In genomic region chr3:72892081-72892763, GRCh38 we compare ENCODE assay signal across 11 cellular contexts. TPM values are rescaled to one million over a fixed set of nuclear protein-coding genes. Genes with fewer than 3 reads are reported as not detected.
DNase-seq lines count a peak whose midpoint lies in the region; ATAC-seq and TF ChIP-seq lines count a peak whose summit lies in the region.
"Had no signal": no experiment of that assay in that cellular context is flagged by ENCODE, and none has a peak within 500 bp of the region (broad histone marks: within the 10 kb centered on the region; RNA-seq: fewer than 3 reads in every experiment).

No MANE protein-coding gene starts in this region.

- POLR2A ChIA-PET in PC-3 (lab: Charles Lee; ENCODE audit: unreplicated experiment), result interaction anchor here (0.6 kb wide), 1 partner anchor 144 kb away, joined by 4 read pairs; no protein-coding TSS in a partner anchor
- POLR2A ChIA-PET in naive thymus-derived CD8-positive, alpha-beta T cell (lab: Charles Lee), result interaction anchor here (0.6 kb wide), 1 partner anchor 130 kb away, joined by 5 read pairs; no protein-coding TSS in a partner anchor

- H3K27ac Mint-ChIP-seq in naive thymus-derived CD8-positive, alpha-beta T cell, result no peak overlapping the region
- H3K27ac Mint-ChIP-seq in activated naive CD8-positive, alpha-beta T cell treated with anti-CD3 and anti-CD28 coated beads for 36 hours, result no peak overlapping the region

- no peaks in the 10 kb centered on the region for H4K20me1 ChIP-seq in PC-3 (ENCODE audit: low read length)

- CTCF ChIA-PET in PC-3 (lab: Charles Lee), result no interaction called here

- peaks cover 0 to 4% (median 0%) of the 10 kb centered on the region in 3 donors for H3K36me3 Mint-ChIP-seq in naive thymus-derived CD8-positive, alpha-beta T cell
- no peaks in the 10 kb centered on the region for H3K36me3 Mint-ChIP-seq in activated naive CD8-positive, alpha-beta T cell treated with anti-CD3 and anti-CD28 coated beads for 36 hours

- H3K27me3 ChIP-seq in PC-3 (ENCODE audit: low read length), result no peaks in the 10 kb centered on the region

- H3K9me3 Mint-ChIP-seq in naive thymus-derived CD8-positive, alpha-beta T cell, result no peaks in the 10 kb centered on the region
- H3K9me3 Mint-ChIP-seq in activated naive CD8-positive, alpha-beta T cell treated with anti-CD3 and anti-CD28 coated beads for 36 hours, result no peaks in the 10 kb centered on the region

- DNase-seq in AG20443 (ENCODE audit: low spot score), result peak; percentile 79
- DNase-seq in PC-3, result peak; percentile 67
- peak; percentile 93 for DNase-seq in fibroblast of gingiva (ENCODE audit: low read depth)
- peak in 50 of 56 donors; percentile 8 to 84 (median 56) for DNase-seq in nucleus accumbens (lab: John Stamatoyannopoulos, UW)
- DNase-seq in DMS153 (lab: John Stamatoyannopoulos, UW), result no peak
- no peak for DNase-seq in naive thymus-derived CD8-positive, alpha-beta T cell
- no peak for DNase-seq in activated naive CD8-positive, alpha-beta T cell treated with anti-CD3 and anti-CD28 coated beads for 36 hours
- DNase-seq: activated CD4-positive, CD25-positive, alpha-beta regulatory T cell had no signal

- ATAC-seq in PC-3, result no peak; the same call in 1 of the 2 replicates
- ATAC-seq in GM21737 (IDR thresholded peaks at IDR 0.05; ENCODE audit: unreplicated experiment), result no peak
- ATAC-seq in naive thymus-derived CD8-positive, alpha-beta T cell, result no peak

- H3K4me1 Mint-ChIP-seq in naive thymus-derived CD8-positive, alpha-beta T cell, result peaks cover 12 to 19% (median 14%) of the 10 kb centered on the region in 4 donors
- peaks cover 18% of the 10 kb centered on the region for H3K4me1 Mint-ChIP-seq in activated naive CD8-positive, alpha-beta T cell treated with anti-CD3 and anti-CD28 coated beads for 36 hours

- H3K4me3 Mint-ChIP-seq in naive thymus-derived CD8-positive, alpha-beta T cell, result no peak overlapping the region
- no peak overlapping the region for H3K4me3 Mint-ChIP-seq in activated naive CD8-positive, alpha-beta T cell treated with anti-CD3 and anti-CD28 coated beads for 36 hours

- no TSS peak for BruUV-seq in PC-3 (replicated peaks; lab: Mats Ljungman, UMichigan)

- no peaks in the 10 kb centered on the region for H3K9me3 ChIP-seq in PC-3 (ENCODE audit: low read length)
- H3K9me3 ChIP-seq: thoracic aorta had no signal

- H2AFZ ChIP-seq in PC-3 (ENCODE audit: low read length), result peak overlapping the region; percentile 20
- H2AFZ ChIP-seq: parathyroid adenoma had no signal

- H3K4me3 ChIP-seq in PC-3 (ENCODE audit: low read length), result no peak overlapping the region

- H3K27ac ChIP-seq in PC-3 (ENCODE audit: low read length), result peak overlapping the region; percentile 21
- H3K27ac ChIP-seq: parathyroid adenoma had no signal

- no peak for TF ChIP-seq CTCF in PC-3 (conservative IDR thresholded peaks at IDR 0.05; ENCODE audit: low read depth, low read length)

- peaks cover 15 to 56% (median 43%) of the 10 kb centered on the region in 5 donors for H3K27me3 Mint-ChIP-seq in naive thymus-derived CD8-positive, alpha-beta T cell
- peaks cover 63% of the 10 kb centered on the region for H3K27me3 Mint-ChIP-seq in activated naive CD8-positive, alpha-beta T cell treated with anti-CD3 and anti-CD28 coated beads for 36 hours

- peak overlapping the region; percentile 55 for H3K4me2 ChIP-seq in PC-3 (ENCODE audit: low read length)

- peaks cover 39% of the 10 kb centered on the region for H3K4me1 ChIP-seq in PC-3 (ENCODE audit: insufficient read depth, low read length)

- peaks cover 4% of the 10 kb centered on the region for H3F3A ChIP-seq in PC-3 (ENCODE audit: low read length, unreplicated experiment)

- H3K79me2 ChIP-seq in PC-3 (ENCODE audit: low read length), result no peaks in the 10 kb centered on the region
- H3K79me2 ChIP-seq: parathyroid adenoma had no signal

- no peaks in the 10 kb centered on the region for H3K9me2 ChIP-seq in PC-3 (replicated peaks; ENCODE audit: low read length)

- H3K36me3 ChIP-seq in PC-3 (ENCODE audit: low read depth, low read length), result no peaks in the 10 kb centered on the region
- H3K36me3 ChIP-seq: thoracic aorta had no signal

- no peak overlapping the region for H3K9ac ChIP-seq in PC-3 (ENCODE audit: low read length)
- H3K9ac ChIP-seq: parathyroid adenoma had no signal

- intact Hi-C loops in PC-3 (cut with micrococcal nuclease), result no loop called here

RNA-seq across cellular contexts. Expression of gene GXYLT2, which starts 4.4 kb away (rescaled TPM):
- 12.6 and 13.3 TPM in 2 replicates for total RNA-seq in PC-3 (2014; rRNA removed)
- total RNA-seq in naive thymus-derived CD8-positive, alpha-beta T cell, result not detected
- polyA plus RNA-seq in naive thymus-derived CD8-positive, alpha-beta T cell, result not detected
- under 1 TPM; 0.16 to 0.32 TPM for total RNA-seq in activated naive CD8-positive, alpha-beta T cell treated with anti-CD3 and anti-CD28 coated beads for 36 hours

RNA-seq across cellular contexts. Expression of gene SHQ1, which starts 44.0 kb away (rescaled TPM):
- total RNA-seq in PC-3 (2014; rRNA removed), result 16.6 and 19.6 TPM in 2 replicates
- 10 to 100 TPM; 23.4 to 26.4 TPM for total RNA-seq in naive thymus-derived CD8-positive, alpha-beta T cell
- polyA plus RNA-seq in naive thymus-derived CD8-positive, alpha-beta T cell, result 10 to 100 TPM; 14.8 to 22.7 (median 16.5) TPM
- total RNA-seq in activated naive CD8-positive, alpha-beta T cell treated with anti-CD3 and anti-CD28 coated beads for 36 hours, result 10 to 100 TPM; 38.9 to 40.0 TPM

Comparison
In these comparisons a context has a peak if more than half of its experiments do, and no peak if none do; other contexts are left out.
1. DNase-seq: peak in AG20443 (single experiment), PC-3 (single experiment), fibroblast of gingiva (single experiment) and nucleus accumbens (50 of 56); none in DMS153 (single experiment), naive thymus-derived CD8-positive, alpha-beta T cell (0 of 10) and activated naive CD8-positive, alpha-beta T cell treated with anti-CD3 and anti-CD28 coated beads for 36 hours (single experiment).
2. RNA of gene GXYLT2, which starts 4.4 kb away (total RNA-seq): 12.6 to 13.3 TPM in PC-3; 0.16 to 0.32 TPM in activated naive CD8-positive, alpha-beta T cell treated with anti-CD3 and anti-CD28 coated beads for 36 hours and not detected in naive thymus-derived CD8-positive, alpha-beta T cell; every median in the first group is over 10 times any median in the second.